Comparison of ENCODE assay signal across 21 cellular contexts in genomic region chr7:125567686-125568085, GRCh38.
"Had no signal": no experiment of that assay in that cellular context is flagged by ENCODE, and none has a peak within 500 bp of the region (broad histone marks: within the 10 kb centered on the region; RNA-seq: fewer than 3 reads in every experiment).

No MANE protein-coding gene starts in this region.

- DNase-seq: activated CD4-positive, alpha-beta T cell treated with anti-CD3 and anti-CD28 coated beads, Interleukin-2, amount 50 U/mL, for 4 hours; activated CD8-positive, alpha-beta memory T cell treated with anti-CD3 and anti-CD28 coated beads for 24 hours; activated CD8-positive, alpha-beta memory T cell treated with anti-CD3 and anti-CD28 coated beads, Interleukin-2, amount 50 U/mL, for 4 hours; activated T-cell treated with anti-CD3 and anti-CD28 coated beads, Interleukin-2, amount 50 U/mL, for 24 hours; adrenal gland; brain microvascular endothelial cell; caudate nucleus; effector CD8-positive, alpha-beta T cell; erythroblast; foreskin fibroblast; lower lobe of right lung; naive B cell; nucleus accumbens; sigmoid colon; stimulated activated CD4-positive, alpha-beta T cell treated with anti-CD3 and anti-CD28 coated beads, Interleukin-15, amount 100 ng/mL, for 24 hours; stimulated activated CD8-positive, alpha-beta memory T cell treated with anti-CD3 and anti-CD28 coated beads, Interleukin-4, amount 100 ng/mL, for 48 hours; stimulated activated naive B cell treated with anti-CD40 and anti-IgM and Interleukin-4, amounts not matched to agents 10 μg/mL and 1 μg/mL and 100 μg/mL, for 72 hours; transverse colon; uterus had no signal

- FAIRE-seq: keratinocyte, TTC549 had no signal
